3 cellular contexts compared by ENCODE assay signal in the genomic region with DNA sequence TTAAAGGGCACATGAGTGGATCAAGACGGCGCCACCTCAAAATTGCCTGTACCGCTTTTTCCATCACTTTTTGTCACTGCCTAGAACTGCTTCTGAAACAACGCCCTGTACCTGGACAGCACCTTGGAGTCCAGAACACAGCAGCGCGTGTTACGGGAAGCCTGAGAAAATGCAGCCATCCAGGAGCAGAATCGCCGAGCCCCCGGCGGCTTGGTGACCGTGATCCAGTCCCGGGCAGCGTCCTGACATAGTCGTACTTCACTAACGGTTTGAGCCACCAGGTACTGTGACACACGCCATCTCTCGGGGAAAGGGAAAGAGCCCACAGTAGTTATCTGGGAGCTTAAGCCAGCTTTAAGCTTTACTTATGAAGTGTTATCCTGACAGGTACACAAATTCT.
"Had no signal": no experiment of that assay in that cellular context is flagged by ENCODE, and none has a peak within 500 bp of the region (broad histone marks: within the 10 kb centered on the region; RNA-seq: fewer than 3 reads in every experiment).

No MANE protein-coding gene starts in this region.

- DNase-seq: GDM1, GF-D8 had no signal

- H3K4me3 ChIP-seq: GM12878 had no signal

- ATAC-seq: GM12878 had no signal
